Comparison of ENCODE assay signal across 23 cellular contexts in the genomic region with DNA sequence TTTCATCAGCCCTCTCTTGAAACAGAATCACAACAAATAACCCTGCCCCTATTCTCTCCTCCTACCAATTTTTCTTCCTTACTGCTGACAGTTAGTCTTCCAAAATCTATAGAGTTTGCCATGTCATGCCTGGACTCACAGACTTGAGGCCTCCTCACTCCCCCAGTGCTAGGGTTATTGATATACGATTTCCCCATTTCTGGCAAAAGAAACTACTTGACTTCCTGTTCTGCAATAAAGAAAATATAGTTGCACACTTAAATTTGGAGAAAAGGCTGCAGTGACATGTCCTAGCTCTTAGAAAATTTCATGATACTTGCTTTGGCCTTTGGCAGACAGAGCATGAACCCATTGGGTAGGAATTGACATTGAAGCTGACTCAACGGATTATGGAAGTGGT.
"Had no signal": no experiment of that assay in that cellular context is flagged by ENCODE, and none has a peak within 500 bp of the region (broad histone marks: within the 10 kb centered on the region; RNA-seq: fewer than 3 reads in every experiment).

No MANE protein-coding gene starts in this region.

- DNase-seq: activated CD4-positive, alpha-beta T cell treated with anti-CD3 and anti-CD28 coated beads, Interleukin-2, amount 10 ng/mL, durations not matched to agents 7 days and 5 days; activated CD4-positive, CD25-positive, alpha-beta regulatory T cell treated with anti-CD3 and anti-CD28 coated beads, Interleukin-2, amount 50 U/mL, for 72 hours; activated CD8-positive, alpha-beta T cell treated with anti-CD3 and anti-CD28 coated beads, Interleukin-2, amount 10 ng/mL, durations not matched to agents 7 days and 5 days; activated gamma-delta T cell; activated naive CD4-positive, alpha-beta T cell treated with anti-CD3 and anti-CD28 coated beads, Interleukin-2, amount 50 U/mL, for 16 hours; activated naive CD8-positive, alpha-beta T cell treated with anti-CD3 and anti-CD28 coated beads, Interleukin-2, amount 50 U/mL, for 24 hours; cerebellar nuclear complex; esophagus squamous epithelium; gastrocnemius medialis; left ventricle myocardium superior; mammary epithelial cell; naive thymus-derived CD8-positive, alpha-beta T cell; sigmoid colon; stimulated activated CD4-positive, alpha-beta T cell treated with anti-CD3 and anti-CD28 coated beads, Interleukin-15, amount 100 ng/mL, for 24 hours; stimulated activated CD8-positive, alpha-beta memory T cell treated with anti-CD3 and anti-CD28 coated beads, Interleukin-4, amount 100 ng/mL, for 48 hours; stimulated activated naive B cell treated with anti-CD40 and anti-IgM and Interleukin-4, amounts not matched to agents 10 μg/mL and 1 μg/mL and 100 μg/mL, for 72 hours; transverse colon; uterus had no signal

- H3K36me3 Mint-ChIP-seq: mesothelial cell of epicardium; naive thymus-derived CD8-positive, alpha-beta T cell; stimulated activated naive B cell treated with anti-CD40 and anti-IgM and Interleukin-4, amounts not matched to agents 10 μg/mL and 1 μg/mL and 100 μg/mL, for 72 hours had no signal

- H3K9me3 ChIP-seq: gastrocnemius medialis, sigmoid colon, uterus had no signal

- H3K27ac Mint-ChIP-seq: activated CD4-positive, alpha-beta T cell treated with anti-CD3 and anti-CD28 coated beads, Interleukin-2, amount 10 ng/mL, durations not matched to agents 7 days and 5 days; activated CD8-positive, alpha-beta T cell treated with anti-CD3 and anti-CD28 coated beads, Interleukin-2, amount 10 ng/mL, durations not matched to agents 7 days and 5 days; activated naive CD8-positive, alpha-beta T cell treated with anti-CD3 and anti-CD28 coated beads, Interleukin-2, amount 50 U/mL, for 24 hours; activated T-helper 1 cell treated with anti-CD3 and anti-CD28 coated beads, Interleukin-12 subunit alpha, Interleukin-12 subunit beta, Interleukin-2, Interleukin-4 antibody, amounts not matched to agents 30 ng/mL and 10 ng/mL and 1 ng/mL, durations not matched to agents 14 hours and 24 hours and 36 hours; mesothelial cell of epicardium; naive thymus-derived CD8-positive, alpha-beta T cell; stimulated activated naive B cell treated with anti-CD40 and anti-IgM and Interleukin-4, amounts not matched to agents 10 μg/mL and 1 μg/mL and 100 μg/mL, for 72 hours had no signal

- H3K4me1 Mint-ChIP-seq: stimulated activated naive B cell treated with anti-CD40 and anti-IgM and Interleukin-4, amounts not matched to agents 10 μg/mL and 1 μg/mL and 100 μg/mL, for 72 hours had no signal

- H3K36me3 ChIP-seq: esophagus squamous epithelium, gastrocnemius medialis, sigmoid colon, transverse colon, uterus had no signal

- H3K27me3 ChIP-seq: uterus had no signal

- H3K4me3 ChIP-seq: coronary artery, esophagus squamous epithelium, gastrocnemius medialis, sigmoid colon, smooth muscle cell, transverse colon, uterus had no signal

- H3K4me3 Mint-ChIP-seq: activated CD4-positive, alpha-beta T cell treated with anti-CD3 and anti-CD28 coated beads, Interleukin-2, amount 10 ng/mL, durations not matched to agents 7 days and 5 days; activated CD8-positive, alpha-beta T cell treated with anti-CD3 and anti-CD28 coated beads, Interleukin-2, amount 10 ng/mL, durations not matched to agents 7 days and 5 days; activated naive CD8-positive, alpha-beta T cell treated with anti-CD3 and anti-CD28 coated beads, Interleukin-2, amount 50 U/mL, for 24 hours; activated T-helper 1 cell treated with anti-CD3 and anti-CD28 coated beads, Interleukin-12 subunit alpha, Interleukin-12 subunit beta, Interleukin-2, Interleukin-4 antibody, amounts not matched to agents 30 ng/mL and 10 ng/mL and 1 ng/mL, durations not matched to agents 14 hours and 24 hours and 36 hours; mesothelial cell of epicardium; naive thymus-derived CD8-positive, alpha-beta T cell; stimulated activated naive B cell treated with anti-CD40 and anti-IgM and Interleukin-4, amounts not matched to agents 10 μg/mL and 1 μg/mL and 100 μg/mL, for 72 hours had no signal

- H3K9me3 Mint-ChIP-seq: mesothelial cell of epicardium had no signal

- H3K27ac ChIP-seq: coronary artery, esophagus squamous epithelium, gastrocnemius medialis, sigmoid colon, transverse colon, uterus, VCaP had no signal

- ATAC-seq: activated CD8-positive, alpha-beta T cell treated with anti-CD3 and anti-CD28 coated beads, Interleukin-2, amount 10 ng/mL, durations not matched to agents 7 days and 5 days; activated naive CD8-positive, alpha-beta T cell treated with anti-CD3 and anti-CD28 coated beads, Interleukin-2, amount 50 U/mL, for 24 hours; gastrocnemius medialis; left ventricle myocardium superior; naive thymus-derived CD8-positive, alpha-beta T cell; stimulated activated naive B cell treated with anti-CD40 and anti-IgM and Interleukin-4, amounts not matched to agents 10 μg/mL and 1 μg/mL and 100 μg/mL, for 72 hours had no signal

- H3K4me1 ChIP-seq: uterus had no signal
